ENCODE assay signal across 1 cellular context in genomic region chr13:97945792-97946419, GRCh38.
TF ChIP-seq lines count a peak whose summit lies in the region.

No MANE protein-coding gene starts in this region.

TF ChIP-seq in SK-N-SH treated with all-trans-retinoic acid at 6 μM for 48 hours, 23 proteins besides CTCF, POLR2A, EP300 and RAD21 (continued from another document):
- TF ChIP-seq PATZ1 (CRISPR knock-in tag; IDR thresholded peaks at IDR 0.05; ENCODE audit: borderline replicate concordance) = no peak
- no peak for TF ChIP-seq ZNF8 (CRISPR knock-in tag; IDR thresholded peaks at IDR 0.05)
